10 cellular contexts compared by ENCODE assay signal in genomic region chr16:85157813-85158701, GRCh38. TPM values are rescaled to one million over a fixed set of nuclear protein-coding genes. Genes with fewer than 3 reads are reported as not detected.
DNase-seq lines count a peak whose midpoint lies in the region; ATAC-seq and TF ChIP-seq lines count a peak whose summit lies in the region.
"Had no signal": no experiment of that assay in that cellular context is flagged by ENCODE, and none has a peak within 500 bp of the region (broad histone marks: within the 10 kb centered on the region; RNA-seq: fewer than 3 reads in every experiment).

No MANE protein-coding gene starts in this region.

- 57% methylated on average over 6 of the region's 19 CpGs; no CpG with 5 or more reads in 1 of the 2 experiments for WGBS in IMR-90 (ENCODE audit: extremely low coverage in 2 of 2, insufficient read length in 1 of 2), 2 experiments
- WGBS in mesendoderm (ENCODE audit: extremely low coverage, insufficient coverage, low lambda C conversion rate): no CpG with 5 or more reads among the region's 19 CpGs
- WGBS in gastroesophageal sphincter (ENCODE audit: low coverage in 1 of 2), 2 donors: 67 to 86% methylated on average over 9 to 12 of the region's 19 CpGs

- intact Hi-C loops in CD14-positive monocyte (cut with micrococcal nuclease): loop anchor here in 1 of 2 donors (5.0 kb wide), 1 partner anchor 41 kb away; no protein-coding TSS in a partner anchor
- intact Hi-C loops in IMR-90 (cut with micrococcal nuclease): no loop called here

- no peak overlapping the region for H3K56ac ChIP-seq in IMR-90 (ENCODE audit: extremely low read depth, insufficient read depth, low read length)
- H3K56ac ChIP-seq in mesendoderm (ENCODE audit: low read length): peak overlapping the region; percentile 73

- H2AK5ac ChIP-seq in IMR-90 (ENCODE audit: low read depth, low read length) (peak overlapping the region; percentile 36; the same call in 1 of the 2 replicates), mesendoderm (ENCODE audit: low read length) (no peak overlapping the region)

- peak overlapping the region; percentile 81 to 97 (median 93) for H3K27ac Mint-ChIP-seq in CD14-positive monocyte
- H3K27ac Mint-ChIP-seq in activated T-helper 17 cell treated with anti-CD3 and anti-CD28 coated beads, Interleukin-2, amount 50 U/mL, for 72 hours: peak overlapping the region; percentile 83

- peaks cover 0 to 10% (median 5%) of the 10 kb centered on the region in 3 donors for H3K27me3 Mint-ChIP-seq in CD14-positive monocyte (ENCODE audit: low read depth in 3 of 3)
- H3K27me3 Mint-ChIP-seq in activated T-helper 17 cell treated with anti-CD3 and anti-CD28 coated beads, Interleukin-2, amount 50 U/mL, for 72 hours: peaks cover 8% of the 10 kb centered on the region

- in situ Hi-C loops in IMR-90 (cut with MboI; ENCODE audit: low sequenced_read_pairs): no loop called here

- TF ChIP-seq RAD21 in IMR-90 (IDR thresholded peaks at IDR 0.05; ENCODE audit: low read length): no peak

- TF ChIP-seq EP300 in gastroesophageal sphincter (IDR thresholded peaks at IDR 0.05): no peak

- H3K4me2 ChIP-seq in IMR-90 (ENCODE audit: low read depth, low read length) (no peak overlapping the region), mesendoderm (ENCODE audit: low read length) (no peak overlapping the region)

- CTCF ChIA-PET in IMR-90 (lab: Yijun Ruan, JAX): interaction anchor here (0.6 kb wide), 1 partner anchor 407 kb away, joined by 3 read pairs; no protein-coding TSS in a partner anchor

- H3K9me3 Mint-ChIP-seq in CD14-positive monocyte: no peaks in the 10 kb centered on the region
- no peaks in the 10 kb centered on the region for H3K9me3 Mint-ChIP-seq in activated T-helper 17 cell treated with anti-CD3 and anti-CD28 coated beads, Interleukin-2, amount 50 U/mL, for 72 hours

- H2AK9ac ChIP-seq in IMR-90 (replicated peaks; ENCODE audit: low read depth, low read length, poor library complexity): peak overlapping the region; percentile 22

- H4K20me1 ChIP-seq in IMR-90 (ENCODE audit: insufficient read depth, low read length): 0 out of 2 replicates have a peak, but pooled peaks cover 2% of the 10 kb centered on the region

- H3K23ac ChIP-seq in IMR-90 (ENCODE audit: low read depth, low read length) (no peak overlapping the region), mesendoderm (ENCODE audit: low read length) (no peak overlapping the region)

- H3K9ac ChIP-seq in IMR-90 (ENCODE audit: low read depth, low read length) (no peak overlapping the region), mesendoderm (ENCODE audit: low read length) (peak overlapping the region; percentile 45)

- H4K5ac ChIP-seq in IMR-90 (ENCODE audit: low read depth, low read length) (no peak overlapping the region), mesendoderm (ENCODE audit: low read length) (no peak overlapping the region)

- H4K91ac ChIP-seq in IMR-90 (ENCODE audit: insufficient read depth, low read depth, low read length): no peak overlapping the region; the same call in 1 of the 2 replicates

- H3K4me1 ChIP-seq in IMR-90 (ENCODE audit: control insufficient read depth, insufficient read depth, low read length): peaks cover 22% of the 10 kb centered on the region
- H3K4me1 ChIP-seq in mesendoderm (ENCODE audit: control insufficient read depth, low read depth, low read length): peaks cover 4% of the 10 kb centered on the region
- H3K4me1 ChIP-seq in gastroesophageal sphincter: peaks cover 0 to 38% (median 23%) of the 10 kb centered on the region in 3 donors

- peak overlapping the region; percentile 83 to 89 for H3K4me3 Mint-ChIP-seq in CD14-positive monocyte
- peak overlapping the region; percentile 60 for H3K4me3 Mint-ChIP-seq in activated T-helper 17 cell treated with anti-CD3 and anti-CD28 coated beads, Interleukin-2, amount 50 U/mL, for 72 hours

- H3K36me3 ChIP-seq in IMR-90 (ENCODE audit: control insufficient read depth, insufficient read depth, low read length) (no peaks in the 10 kb centered on the region), mesendoderm (ENCODE audit: control insufficient read depth, insufficient read depth, low read length) (no peaks in the 10 kb centered on the region), gastroesophageal sphincter (no peaks in the 10 kb centered on the region)

- ATAC-seq in IMR-90 (ENCODE audit: low read depth) (no peak; the same call in 1 of the 2 replicates), HG02885 (IDR thresholded peaks at IDR 0.05; ENCODE audit: poor library complexity, unreplicated experiment) (no peak), gastroesophageal sphincter (no peak)
- peak; percentile 40 for ATAC-seq in activated T-helper 17 cell treated with anti-CD3 and anti-CD28 coated beads, Interleukin-2, amount 50 U/mL, for 72 hours (replicated peaks)

- H3K27ac ChIP-seq in IMR-90 (ENCODE audit: insufficient read depth, low read length) (no peak overlapping the region), mesendoderm (ENCODE audit: low read depth, low read length) (no peak overlapping the region), gastroesophageal sphincter (no peak overlapping the region)

- peaks cover 0 to 4% of the 10 kb centered on the region in 2 donors for H3K36me3 Mint-ChIP-seq in CD14-positive monocyte
- H3K36me3 Mint-ChIP-seq in activated T-helper 17 cell treated with anti-CD3 and anti-CD28 coated beads, Interleukin-2, amount 50 U/mL, for 72 hours (ENCODE audit: low read depth): no peaks in the 10 kb centered on the region

- no peak overlapping the region for H3K14ac ChIP-seq in IMR-90 (replicated peaks; ENCODE audit: low read depth, low read length)

- peaks cover 32% of the 10 kb centered on the region for H3K4me1 Mint-ChIP-seq in CD14-positive monocyte
- H3K4me1 Mint-ChIP-seq in activated T-helper 17 cell treated with anti-CD3 and anti-CD28 coated beads, Interleukin-2, amount 50 U/mL, for 72 hours: peaks cover 16% of the 10 kb centered on the region

- H4K8ac ChIP-seq in IMR-90 (ENCODE audit: low read depth in 2 of 2, low read length in 2 of 2) (peak overlapping the region in 1 of 2 experiments; percentile 77; a peak in 3 of 4 replicates), mesendoderm (ENCODE audit: low read depth, low read length) (no peak overlapping the region)

- dilution Hi-C loops in IMR-90 (cut with HindIII; ENCODE audit: low sequenced_read_pairs, unreplicated experiment): no loop called here

- peaks cover 3% of the 10 kb centered on the region; the same call in 1 of the 2 replicates for H3K9me1 ChIP-seq in IMR-90 (ENCODE audit: insufficient read depth, low read length)

- peak overlapping the region; percentile 88 for H2AFZ ChIP-seq in IMR-90 (replicated peaks; ENCODE audit: low read length, poor library complexity)

- H3K79me1 ChIP-seq in IMR-90 (ENCODE audit: low read depth in 1 of 2, low read length in 2 of 2) (no peaks in the 10 kb centered on the region; a peak in 1 of 4 replicates), mesendoderm (ENCODE audit: low read length) (no peaks in the 10 kb centered on the region)

- peak overlapping the region; percentile 65 for H3K4ac ChIP-seq in IMR-90 (ENCODE audit: low read depth, low read length)
- no peak overlapping the region for H3K4ac ChIP-seq in mesendoderm (ENCODE audit: low read depth, low read length)

- TF ChIP-seq CTCF in CD14-positive monocyte (IDR thresholded peaks at IDR 0.05): no peak
- TF ChIP-seq CTCF in IMR-90 (conservative IDR thresholded peaks at IDR 0.05; ENCODE audit: low read depth, low read length): no peak
- no peak for TF ChIP-seq CTCF in gastroesophageal sphincter (IDR thresholded peaks at IDR 0.05)

- H3K27me3 ChIP-seq in IMR-90 (ENCODE audit: control insufficient read depth, insufficient read depth, low read length) (no peaks in the 10 kb centered on the region; the same call in 1 of the 2 replicates), mesendoderm (ENCODE audit: insufficient read depth, low read length, poor library complexity) (no peaks in the 10 kb centered on the region), gastroesophageal sphincter (no peaks in the 10 kb centered on the region)

- H3K9me3 ChIP-seq in IMR-90 (ENCODE audit: control insufficient read depth, insufficient read depth, low read length) (no peaks in the 10 kb centered on the region), gastroesophageal sphincter (no peaks in the 10 kb centered on the region)

- TF ChIP-seq POLR2A in IMR-90 (IDR thresholded peaks at IDR 0.05; ENCODE audit: low read depth, low read length) (no peak), gastroesophageal sphincter (IDR thresholded peaks at IDR 0.05) (no peak)

- H2BK120ac ChIP-seq in IMR-90 (ENCODE audit: low read depth, low read length) (peak overlapping the region; percentile 85; the same call in 1 of the 2 replicates), mesendoderm (ENCODE audit: low read depth, low read length) (no peak overlapping the region)

- DNase-seq in CD14-positive monocyte (ENCODE audit: low spot score): no peak
- no peak for DNase-seq in IMR-90
- DNase-seq in mesendoderm: peak; percentile 95
- no peak for DNase-seq in COLO829 (ENCODE audit: low spot score)
- DNase-seq in DMS153 treated with DMSO at 0.1 percent for 48 hours (lab: John Stamatoyannopoulos, UW; ENCODE audit: unreplicated experiment): no peak
- DNase-seq: NCI-H1436 treated with DMSO at 0.1 percent for 48 hours had no signal

- no peak overlapping the region; the same call in 2 of the 3 replicates for H2BK15ac ChIP-seq in IMR-90 (ENCODE audit: low read depth, low read length)
- H2BK15ac ChIP-seq in mesendoderm (replicated peaks; ENCODE audit: low read depth): no peak overlapping the region

- no TSS peak for BruUV-seq in IMR-90 (replicated peaks; lab: Mats Ljungman, UMichigan)

- H3K4me3 ChIP-seq in IMR-90 (ENCODE audit: insufficient read depth, low read depth, low read length) (no peak overlapping the region), mesendoderm (ENCODE audit: low read length) (no peak overlapping the region), gastroesophageal sphincter (no peak overlapping the region)

- H2BK20ac ChIP-seq in IMR-90 (ENCODE audit: low read depth, low read length): peak overlapping the region; percentile 69; the same call in 1 of the 2 replicates

- H3K18ac ChIP-seq in IMR-90 (ENCODE audit: low read depth, low read length): no peak overlapping the region
- no peak overlapping the region for H3K18ac ChIP-seq in mesendoderm (ENCODE audit: low read length)

- POLR2A ChIA-PET in IMR-90 (lab: Charles Lee; ENCODE audit: unreplicated experiment): no interaction called here

- H2BK5ac ChIP-seq in IMR-90 (ENCODE audit: low read depth, low read length, poor library complexity, severe bottlenecking) (no peak overlapping the region), mesendoderm (ENCODE audit: low read length) (no peak overlapping the region)

- no peaks in the 10 kb centered on the region for H3K79me2 ChIP-seq in mesendoderm (ENCODE audit: control insufficient read depth, insufficient read depth, low read length)

RNA-seq across cellular contexts. Expression of gene CIBAR2, which starts 45.8 kb away (rescaled TPM):
- polyA plus RNA-seq in CD14-positive monocyte (not detected), IMR-90 (2012; rRNA removed) (0.16 and 0.24 TPM in 2 replicates)
- total RNA-seq in IMR-90 (2012; rRNA removed) (0.18 TPM in 1 of 2 replicates, not detected in the other), gastroesophageal sphincter (not detected)
- polyA plus RNA-seq in IMR-90 (2012; cell fraction: cytosol; rRNA removed): not detected in 2 replicates
- polyA plus RNA-seq in IMR-90 (2012; cell fraction: nucleus; rRNA removed; ENCODE audit: low replicate concordance): 2.0 and 3.7 TPM in 2 replicates
- total RNA-seq in activated T-helper 17 cell treated with anti-CD3 and anti-CD28 coated beads, Interleukin-2, amount 50 U/mL, for 72 hours: under 1 TPM in 1 of 2 donors, not detected in 1; 0.34 TPM
- 0.07 TPM for polyA plus RNA-seq in mesendoderm (2013, experiment 1 of 2)
- not detected for polyA plus RNA-seq in mesendoderm (2013, experiment 2 of 2)
- total RNA-seq: bronchial epithelial cell had no signal
